In the genomic region with DNA sequence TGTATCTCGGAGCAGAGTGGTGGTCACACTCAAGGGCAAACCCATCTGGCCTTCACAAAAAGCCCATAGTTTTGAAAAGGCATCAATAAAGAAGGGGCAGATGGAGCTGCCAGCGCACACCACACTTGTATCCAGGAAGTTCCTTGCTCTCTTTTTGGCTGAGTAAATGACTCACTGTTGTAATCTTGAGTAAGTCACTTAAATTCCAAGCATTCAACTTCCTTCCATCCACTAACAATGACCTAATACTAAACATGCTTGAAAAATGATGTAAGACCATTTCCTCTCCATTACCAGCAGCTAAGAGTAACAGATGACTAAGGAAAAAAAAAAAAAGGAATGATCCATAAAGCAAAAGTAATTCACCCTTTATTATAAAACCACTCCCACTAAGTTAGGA, we compare ENCODE assay signal across 9 cellular contexts. TPM values are rescaled to one million over a fixed set of nuclear protein-coding genes. Genes with fewer than 3 reads are reported as not detected.
DNase-seq lines count a peak whose midpoint lies in the region; ATAC-seq and TF ChIP-seq lines count a peak whose summit lies in the region.
"Had no signal": no experiment of that assay in that cellular context is flagged by ENCODE, and none has a peak within 500 bp of the region (broad histone marks: within the 10 kb centered on the region; RNA-seq: fewer than 3 reads in every experiment).

No MANE protein-coding gene starts in this region.

- ATAC-seq in activated T-cell treated with anti-CD3 and anti-CD28 coated beads, Interleukin-2, amount 50 U/mL, for 72 hours (replicated peaks in 1 of 2) = no peak
- ATAC-seq in GM21515 (IDR thresholded peaks at IDR 0.05; ENCODE audit: unreplicated experiment) = no peak
- ATAC-seq in GM19035 (IDR thresholded peaks at IDR 0.05; ENCODE audit: unreplicated experiment) = no peak

- H3K4me1 Mint-ChIP-seq in osteocyte (ENCODE audit: unreplicated experiment) = peaks cover 32% of the 10 kb centered on the region
- H3K4me1 Mint-ChIP-seq in activated T-cell treated with anti-CD3 and anti-CD28 coated beads, Interleukin-2, amount 50 U/mL, for 72 hours (ENCODE audit: low read depth) = no peaks in the 10 kb centered on the region

- H3K27ac Mint-ChIP-seq in osteocyte (ENCODE audit: unreplicated experiment) = peak overlapping the region; percentile 91
- H3K27ac Mint-ChIP-seq in activated T-cell treated with anti-CD3 and anti-CD28 coated beads, Interleukin-2, amount 50 U/mL, for 72 hours = no peak overlapping the region

- no peak overlapping the region for H3K4me3 Mint-ChIP-seq in osteocyte (ENCODE audit: unreplicated experiment)
- H3K4me3 Mint-ChIP-seq in activated T-cell treated with anti-CD3 and anti-CD28 coated beads, Interleukin-2, amount 50 U/mL, for 72 hours = no peak overlapping the region

- peak; percentile 95 for DNase-seq in EL
- peak; percentile 93 for DNase-seq in RPMI7951 (ENCODE audit: low read depth)
- peak; percentile 96 for DNase-seq in fibroblast of gingiva (ENCODE audit: low read depth)
- no peak for DNase-seq in osteocyte (ENCODE audit: extremely low spot score, unreplicated experiment)
- DNase-seq in activated T-cell treated with anti-CD3 and anti-CD28 coated beads, Interleukin-2, amount 50 U/mL, for 72 hours = no peak
- no peak for DNase-seq in NCI-H748 treated with DMSO at 0.1 percent for 48 hours (lab: John Stamatoyannopoulos, UW)

- H3K36me3 Mint-ChIP-seq in osteocyte (ENCODE audit: unreplicated experiment) = no peaks in the 10 kb centered on the region
- no peaks in the 10 kb centered on the region for H3K36me3 Mint-ChIP-seq in activated T-cell treated with anti-CD3 and anti-CD28 coated beads, Interleukin-2, amount 50 U/mL, for 72 hours (ENCODE audit: insufficient read depth in 2 of 2)

- TF ChIP-seq CTCF in osteocyte (IDR thresholded peaks at IDR 0.05) = no peak

- no peaks in the 10 kb centered on the region for H3K9me3 Mint-ChIP-seq in osteocyte (ENCODE audit: unreplicated experiment)
- peaks cover 0 to 2% of the 10 kb centered on the region in 2 donors for H3K9me3 Mint-ChIP-seq in activated T-cell treated with anti-CD3 and anti-CD28 coated beads, Interleukin-2, amount 50 U/mL, for 72 hours

- H3K27me3 Mint-ChIP-seq in osteocyte (ENCODE audit: unreplicated experiment) = no peaks in the 10 kb centered on the region
- no peaks in the 10 kb centered on the region for H3K27me3 Mint-ChIP-seq in activated T-cell treated with anti-CD3 and anti-CD28 coated beads, Interleukin-2, amount 50 U/mL, for 72 hours (ENCODE audit: low read depth)

RNA-seq across cellular contexts. Expression of a gene that starts 32.4 kb away (rescaled TPM):
- 0.29 and 0.48 TPM in 2 replicates for total RNA-seq in RPMI7951 (2014; rRNA removed; shearing (Covaris generic))
- not detected in 2 replicates for total RNA-seq in osteocyte
- total RNA-seq in activated T-cell treated with anti-CD3 and anti-CD28 coated beads, Interleukin-2, amount 50 U/mL, for 72 hours = not detected
- total RNA-seq: T-helper 2 cell treated with Interferon-gamma antibody and Interleukin-4, amounts not matched to agents 100 ng/mL and 5 ng/mL, for 36 hours had no signal

Comparison
In these comparisons a context has a peak if more than half of its experiments do, and no peak if none do; other contexts are left out.
1. DNase-seq: peak in EL (single experiment), RPMI7951 (single experiment) and fibroblast of gingiva (single experiment); none in osteocyte (single experiment), activated T-cell treated with anti-CD3 and anti-CD28 coated beads, Interleukin-2, amount 50 U/mL, for 72 hours (0 of 2) and NCI-H748 treated with DMSO at 0.1 percent for 48 hours (single experiment).